Comparison of ENCODE assay signal across 10 cellular contexts in the genomic region with DNA sequence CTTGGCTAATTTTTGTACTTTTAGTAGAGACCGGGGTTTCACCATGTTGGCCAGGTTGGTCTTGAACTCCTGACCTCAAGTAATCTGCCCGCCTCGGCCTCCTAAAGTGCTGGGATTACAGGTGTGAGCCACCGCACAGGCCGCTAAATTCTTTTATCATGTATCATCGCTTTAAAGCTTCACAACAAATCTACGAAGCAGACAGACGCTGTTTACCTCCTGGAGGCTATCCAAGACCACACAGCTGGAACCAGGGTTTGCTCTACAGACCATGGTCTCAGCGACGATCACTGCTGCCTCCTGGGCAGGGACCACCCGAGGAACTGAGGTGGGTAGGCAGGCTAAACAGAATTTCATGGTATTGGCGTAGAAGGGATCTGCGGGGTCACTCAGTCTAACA. TPM values are rescaled to one million over a fixed set of nuclear protein-coding genes. Genes with fewer than 3 reads are reported as not detected.
DNase-seq lines count a peak whose midpoint lies in the region; ATAC-seq and TF ChIP-seq lines count a peak whose summit lies in the region.
"Had no signal": no experiment of that assay in that cellular context is flagged by ENCODE, and none has a peak within 500 bp of the region (broad histone marks: within the 10 kb centered on the region; RNA-seq: fewer than 3 reads in every experiment).

No MANE protein-coding gene starts in this region.

- peak overlapping the region; percentile 66 for H3K4me2 ChIP-seq in PC-3 (ENCODE audit: low read length)

- no peak overlapping the region for H3K9ac ChIP-seq in PC-3 (ENCODE audit: low read length)

- no peaks in the 10 kb centered on the region for H3K36me3 ChIP-seq in PC-3 (ENCODE audit: low read depth, low read length)
- H3K36me3 ChIP-seq in thyroid gland = no peaks in the 10 kb centered on the region
- H3K36me3 ChIP-seq: tibial nerve had no signal

- 87 to 89% methylated on average over 13 of the region's 13 CpGs for WGBS in thyroid gland, 2 donors

- H3K27ac ChIP-seq in PC-3 (ENCODE audit: low read length) = peak overlapping the region; percentile 80
- H3K27ac ChIP-seq in epithelial cell of prostate = peak overlapping the region; percentile 68
- H3K27ac ChIP-seq in thyroid gland = peak overlapping the region; percentile 42 to 71 (median 59)
- H3K27ac ChIP-seq: tibial nerve had no signal

- TF ChIP-seq CTCF in PC-3 (conservative IDR thresholded peaks at IDR 0.05; ENCODE audit: low read depth, low read length) = no peak
- no peak for TF ChIP-seq CTCF in thyroid gland (IDR thresholded peaks at IDR 0.05)

- H3K4me1 ChIP-seq in PC-3 (ENCODE audit: insufficient read depth, low read length) (peaks cover 50% of the 10 kb centered on the region), thyroid gland (peaks cover 0 to 24% of the 10 kb centered on the region in 2 donors)

- H3K27me3 ChIP-seq in PC-3 (ENCODE audit: low read length) (no peaks in the 10 kb centered on the region), thyroid gland (no peaks in the 10 kb centered on the region)
- H3K27me3 ChIP-seq: tibial nerve had no signal

- no TSS peak for BruUV-seq in PC-3 (replicated peaks; lab: Mats Ljungman, UMichigan)

- no peaks in the 10 kb centered on the region for H3K79me2 ChIP-seq in PC-3 (ENCODE audit: low read length)

- intact Hi-C loops in PC-3 (cut with micrococcal nuclease) = no loop called here
- intact Hi-C loops in thyroid gland (cut with DNase I) = no loop called here

- H3K9me3 ChIP-seq in PC-3 (ENCODE audit: low read length) (no peaks in the 10 kb centered on the region), thyroid gland (no peaks in the 10 kb centered on the region)
- H3K9me3 ChIP-seq: tibial nerve had no signal

- no peak for TF ChIP-seq POLR2A in thyroid gland (IDR thresholded peaks at IDR 0.05)

- CTCF ChIA-PET in PC-3 (lab: Charles Lee) = no interaction called here

- DNase-seq in NCI-H345 (lab: John Stamatoyannopoulos, UW) = peak; percentile 31
- no peak for DNase-seq in NCI-H345 treated with DMSO at 0.1 percent for 48 hours (lab: John Stamatoyannopoulos, UW; ENCODE audit: unreplicated experiment)
- DNase-seq in PC-3 = peak; percentile 93
- no peak for DNase-seq in epithelial cell of prostate (ENCODE audit: low read depth, low spot score)
- no peak for DNase-seq in thyroid gland
- DNase-seq in NCI-H1105 treated with DMSO at 0.1 percent for 48 hours (lab: John Stamatoyannopoulos, UW) = no peak
- no peak for DNase-seq in occipital lobe (lab: John Stamatoyannopoulos, UW)
- DNase-seq in kidney glomerular epithelial cell (lab: John Stamatoyannopoulos, UW) = no peak

- H3K4me3 ChIP-seq in PC-3 (ENCODE audit: low read length) (no peak overlapping the region), thyroid gland (replicated peaks in 1 of 3) (no peak overlapping the region)
- H3K4me3 ChIP-seq: tibial nerve had no signal

- H3F3A ChIP-seq in PC-3 (ENCODE audit: low read length, unreplicated experiment) = no peaks in the 10 kb centered on the region

- no peaks in the 10 kb centered on the region for H3K9me2 ChIP-seq in PC-3 (replicated peaks; ENCODE audit: low read length)

- H4K20me1 ChIP-seq in PC-3 (ENCODE audit: low read length) = no peaks in the 10 kb centered on the region

- POLR2A ChIA-PET in PC-3 (lab: Charles Lee; ENCODE audit: unreplicated experiment) = interaction anchor here (0.6 kb wide), 1 partner anchor 86 kb away, joined by 4 read pairs; no protein-coding TSS in a partner anchor

- H2AFZ ChIP-seq in PC-3 (ENCODE audit: low read length) = no peak overlapping the region

- ATAC-seq in PC-3 = peak; percentile 29

RNA-seq across cellular contexts. Expression of gene KRT80, which starts 27.2 kb away (rescaled TPM):
- total RNA-seq in PC-3 (2014; rRNA removed) = 19.8 and 30.1 TPM in 2 replicates
- total RNA-seq in thyroid gland = 1 to 10 TPM in 1 of 4 donors, under 1 TPM in 1, not detected in 2; 0.34 to 1.6 TPM
- total RNA-seq in occipital lobe = not detected
- total RNA-seq: activated CD4-positive, alpha-beta T cell treated with anti-CD3 and anti-CD28 coated beads, Interleukin-2, amount 10 ng/mL, durations not matched to agents 7 days and 5 days; tibial nerve had no signal

Comparison
In these comparisons a context has a peak if more than half of its experiments do, and no peak if none do; other contexts are left out.
1. DNase-seq: peak in NCI-H345 (single experiment) and PC-3 (single experiment); none in NCI-H345 treated with DMSO at 0.1 percent for 48 hours (single experiment), epithelial cell of prostate (single experiment), thyroid gland (0 of 2), NCI-H1105 treated with DMSO at 0.1 percent for 48 hours (single experiment), occipital lobe (single experiment) and kidney glomerular epithelial cell (single experiment).
2. Peak in every context shown above with its lines, with median percentiles within 50 percentile points of each other: H3K27ac ChIP-seq.